8 cellular contexts compared by ENCODE assay signal in genomic region chr9:69168709-69169217, GRCh38. TPM values are rescaled to one million over a fixed set of nuclear protein-coding genes. Genes with fewer than 3 reads are reported as not detected.
DNase-seq lines count a peak whose midpoint lies in the region; ATAC-seq and TF ChIP-seq lines count a peak whose summit lies in the region.

No MANE protein-coding gene starts in this region.

- H2BK12ac ChIP-seq in H9 (ENCODE audit: insufficient read length, low read depth, low read length): no peak overlapping the region
- no peak overlapping the region for H2BK12ac ChIP-seq in mesenchymal stem cell (ENCODE audit: low read length in 2 of 2)

- H2BK15ac ChIP-seq in H9 (ENCODE audit: low read depth, low read length) (no peak overlapping the region), mesenchymal stem cell (ENCODE audit: low read depth, poor library complexity, severe bottlenecking) (no peak overlapping the region)

- H3K18ac ChIP-seq in H9 (ENCODE audit: insufficient read length, low read depth, low read length): no peak overlapping the region
- no peak overlapping the region for H3K18ac ChIP-seq in mesenchymal stem cell (ENCODE audit: low read depth in 1 of 2, low read length in 2 of 2)

- H3K79me1 ChIP-seq in H9 (ENCODE audit: insufficient read depth, low read depth, low read length, poor library complexity, severe bottlenecking): peaks cover 4% of the 10 kb centered on the region
- peaks cover 21% of the 10 kb centered on the region for H3K79me1 ChIP-seq in mesenchymal stem cell (replicated peaks; ENCODE audit: low read length, poor library complexity, severe bottlenecking)

- H3K4me1 ChIP-seq in H9 (ENCODE audit: insufficient read depth, low read length) (peaks cover 5% of the 10 kb centered on the region; the same call in 1 of the 2 replicates), mesenchymal stem cell (ENCODE audit: control insufficient read depth, insufficient read depth, low read depth, low read length) (peaks cover 3% of the 10 kb centered on the region)

- no peak overlapping the region for H3K4me2 ChIP-seq in H9 (ENCODE audit: insufficient read depth, insufficient read length, low read length)
- H3K4me2 ChIP-seq in mesenchymal stem cell (ENCODE audit: low read length, poor library complexity, severe bottlenecking): no peak overlapping the region

- H3K56ac ChIP-seq in H9 (ENCODE audit: insufficient read length, low read depth, low read length): no peak overlapping the region

- peaks cover 0 to 4% of the 10 kb centered on the region in 2 experiments for H3K36me3 ChIP-seq in mesenchymal stem cell (ENCODE audit: control insufficient read depth in 1 of 2, insufficient read depth in 2 of 2, low read depth in 1 of 2, low read length in 2 of 2)

- H3K23ac ChIP-seq in H9 (ENCODE audit: insufficient read length, low read depth, low read length) (no peak overlapping the region), mesenchymal stem cell (ENCODE audit: low read length in 2 of 2) (no peak overlapping the region)

- H3K14ac ChIP-seq in H9 (ENCODE audit: insufficient read depth, low read length): no peak overlapping the region
- H3K14ac ChIP-seq in mesenchymal stem cell (ENCODE audit: low read length in 2 of 2): no peak overlapping the region

- CTCF ChIA-PET in GM10248 (lab: Yijun Ruan, JAX): interaction anchor here (0.8 to 2.8 kb wide), 6 partner anchors 9 to 24 kb away, joined by 3 to 11 read pairs (median 5); no protein-coding TSS in a partner anchor

- H3K4ac ChIP-seq in H9 (ENCODE audit: low read depth, low read length) (no peak overlapping the region), mesenchymal stem cell (ENCODE audit: low read depth in 1 of 2, low read length in 2 of 2) (peak overlapping the region in 1 of 2 experiments; percentile 66)

- H3K4me1 Mint-ChIP-seq in H9 (peaks cover 46% of the 10 kb centered on the region in 2 experiments), glutamatergic neuron (ENCODE audit: low read depth, unreplicated experiment) (no peaks in the 10 kb centered on the region)
- peaks cover 8% of the 10 kb centered on the region for H3K4me1 Mint-ChIP-seq in activated T-helper 17 cell treated with anti-CD3 and anti-CD28 coated beads, Interleukin-2, amount 50 U/mL, for 72 hours

- H2BK5ac ChIP-seq in H9 (ENCODE audit: insufficient read length, low read length): no peak overlapping the region
- H2BK5ac ChIP-seq in mesenchymal stem cell (ENCODE audit: low read depth, low read length, poor library complexity, severe bottlenecking): no peak overlapping the region

- peak; percentile 92 for ATAC-seq in activated T-helper 17 cell treated with anti-CD3 and anti-CD28 coated beads, Interleukin-2, amount 50 U/mL, for 72 hours (replicated peaks)

- no peak overlapping the region for H2BK20ac ChIP-seq in H9 (ENCODE audit: low read depth, low read length, poor library complexity, severe bottlenecking)

- H3K27me3 ChIP-seq in H9 (ENCODE audit: insufficient read depth, low read length) (no peaks in the 10 kb centered on the region), mesenchymal stem cell (ENCODE audit: control insufficient read depth in 1 of 2, insufficient read depth in 1 of 2, low read length in 2 of 2) (no peaks in the 10 kb centered on the region)

- POLR2A ChIA-PET in GM10248 (lab: Yijun Ruan, JAX): no interaction called here

- H4K20me1 ChIP-seq in H9 (ENCODE audit: control insufficient read depth, insufficient read depth, insufficient read length): no peaks in the 10 kb centered on the region

- H3K36me3 Mint-ChIP-seq in H9 (ENCODE audit: insufficient read depth in 1 of 3, low read depth in 3 of 3) (peaks cover 0 to 6% (median 0%) of the 10 kb centered on the region in 3 experiments; a peak in 3 of 7 replicates), glutamatergic neuron (ENCODE audit: unreplicated experiment) (no peaks in the 10 kb centered on the region)
- no peaks in the 10 kb centered on the region for H3K36me3 Mint-ChIP-seq in activated T-helper 17 cell treated with anti-CD3 and anti-CD28 coated beads, Interleukin-2, amount 50 U/mL, for 72 hours (ENCODE audit: low read depth)

- peak overlapping the region in 2 of 3 experiments; percentile 18 to 29; a peak in 2 of 7 replicates for H3K27ac Mint-ChIP-seq in H9
- peak overlapping the region; percentile 89 for H3K27ac Mint-ChIP-seq in activated T-helper 17 cell treated with anti-CD3 and anti-CD28 coated beads, Interleukin-2, amount 50 U/mL, for 72 hours
- no peak overlapping the region for H3K27ac Mint-ChIP-seq in glutamatergic neuron (ENCODE audit: unreplicated experiment)

- no peaks in the 10 kb centered on the region; the same call in 1 of the 2 replicates for H3K79me2 ChIP-seq in H9 (ENCODE audit: insufficient read depth, low read length)

- H3K9ac ChIP-seq in H9 (ENCODE audit: extremely low read depth, insufficient read length, low read length) (no peak overlapping the region), mesenchymal stem cell (ENCODE audit: low read length) (no peak overlapping the region)

- WGBS in H9 (ENCODE audit: extremely low coverage, insufficient read length, low lambda C conversion rate): no CpG with 5 or more reads among the region's 13 CpGs
- 66% methylated on average over 8 of the region's 13 CpGs for WGBS in mesenchymal stem cell

- no peak overlapping the region for H3T11ph ChIP-seq in H9 (ENCODE audit: low read length)

- DNase-seq in GM10248 (ENCODE audit: extremely low spot score): peak; percentile 69
- DNase-seq in H9: peak; percentile 63
- peak; percentile 43 for DNase-seq in NCI-H226
- peak; percentile 89 for DNase-seq in mesenchymal stem cell
- no peak for DNase-seq in glutamatergic neuron
- DNase-seq in occipital lobe (lab: John Stamatoyannopoulos, UW): no peak
- DNase-seq in HK-2 (ENCODE audit: unreplicated experiment): no peak

- H3K27ac ChIP-seq in H9 (ENCODE audit: insufficient read length, low read depth, low read length): no peak overlapping the region
- H3K27ac ChIP-seq in mesenchymal stem cell (ENCODE audit: low read length, poor library complexity, severe bottlenecking): no peak overlapping the region

- no peak overlapping the region for H3K4me3 ChIP-seq in mesenchymal stem cell (ENCODE audit: insufficient read depth in 1 of 2, low read depth in 1 of 2, low read length in 2 of 2)

- no peaks in the 10 kb centered on the region for H3K9me3 Mint-ChIP-seq in H9
- no peaks in the 10 kb centered on the region for H3K9me3 Mint-ChIP-seq in activated T-helper 17 cell treated with anti-CD3 and anti-CD28 coated beads, Interleukin-2, amount 50 U/mL, for 72 hours
- peaks cover 4% of the 10 kb centered on the region for H3K9me3 Mint-ChIP-seq in glutamatergic neuron (ENCODE audit: unreplicated experiment)

- H2AK5ac ChIP-seq in H9 (ENCODE audit: insufficient read length, low read length) (no peak overlapping the region), mesenchymal stem cell (ENCODE audit: low read length, severe bottlenecking) (no peak overlapping the region)

- peaks cover 5% of the 10 kb centered on the region for H3K23me2 ChIP-seq in H9 (ENCODE audit: insufficient read length, low read depth, low read length, poor library complexity, severe bottlenecking)

- H4K8ac ChIP-seq in H9 (replicated peaks; ENCODE audit: insufficient read length, low read depth, low read length) (no peak overlapping the region), mesenchymal stem cell (ENCODE audit: low read length) (no peak overlapping the region)

- H3K4me3 Mint-ChIP-seq in H9 (no peak overlapping the region; a peak in 1 of 5 replicates), glutamatergic neuron (ENCODE audit: unreplicated experiment) (no peak overlapping the region)
- peak overlapping the region; percentile 81 for H3K4me3 Mint-ChIP-seq in activated T-helper 17 cell treated with anti-CD3 and anti-CD28 coated beads, Interleukin-2, amount 50 U/mL, for 72 hours

- H4K5ac ChIP-seq in H9 (ENCODE audit: insufficient read length, low read depth, low read length): no peak overlapping the region

- H3K9me3 ChIP-seq in H9 (ENCODE audit: control insufficient read depth, low read depth, low read length): no peaks in the 10 kb centered on the region
- no peaks in the 10 kb centered on the region for H3K9me3 ChIP-seq in mesenchymal stem cell (ENCODE audit: control insufficient read depth, low read length)

- H2BK120ac ChIP-seq in H9 (ENCODE audit: low read depth, low read length, poor library complexity, severe bottlenecking): no peak overlapping the region
- no peak overlapping the region for H2BK120ac ChIP-seq in mesenchymal stem cell (ENCODE audit: low read depth, low read length)

- H3K27me3 Mint-ChIP-seq in H9 (ENCODE audit: low read depth) (peaks cover 7% of the 10 kb centered on the region), glutamatergic neuron (ENCODE audit: unreplicated experiment) (peaks cover 2% of the 10 kb centered on the region)
- H3K27me3 Mint-ChIP-seq in activated T-helper 17 cell treated with anti-CD3 and anti-CD28 coated beads, Interleukin-2, amount 50 U/mL, for 72 hours: peaks cover 3% of the 10 kb centered on the region

- H4K91ac ChIP-seq in H9 (ENCODE audit: insufficient read length, low read depth, low read length) (no peak overlapping the region), mesenchymal stem cell (ENCODE audit: low read length) (no peak overlapping the region)

- no peak for TF ChIP-seq CTCF in GM10248 (IDR thresholded peaks at IDR 0.05; ENCODE audit: control extremely low read depth, extremely low read depth, low read depth, missing control alignments)
- no peak for TF ChIP-seq CTCF in H9 (conservative IDR thresholded peaks at IDR 0.05)
- TF ChIP-seq CTCF in glutamatergic neuron (IDR thresholded peaks at IDR 0.05; ENCODE audit: partially characterized antibody, unreplicated experiment): no peak

- H2AFZ ChIP-seq in H9 (ENCODE audit: low read length): no peak overlapping the region
- no peak overlapping the region for H2AFZ ChIP-seq in mesenchymal stem cell (ENCODE audit: low read depth, low read length)

RNA-seq across cellular contexts. Expression of gene TJP2, which starts 5.3 kb away (rescaled TPM):
- 130 and 133 TPM in 2 replicates for total RNA-seq in H9 (2021)
- 10 to 100 TPM; 25.9 to 27.3 TPM for total RNA-seq in activated T-helper 17 cell treated with anti-CD3 and anti-CD28 coated beads, Interleukin-2, amount 50 U/mL, for 72 hours
- polyA plus RNA-seq in mesenchymal stem cell (2013, experiment 1 of 2): 14.6 TPM
- 13.8 TPM for polyA plus RNA-seq in mesenchymal stem cell (2013, experiment 2 of 2)
- 6.0 TPM for total RNA-seq in glutamatergic neuron (ENCODE audit: unreplicated experiment)
- total RNA-seq in occipital lobe: 4.5 TPM

Comparison
In these comparisons a context has a peak if more than half of its experiments do, and no peak if none do; other contexts are left out.
1. DNase-seq: peak in GM10248 (single experiment), H9 (single experiment), NCI-H226 (single experiment) and mesenchymal stem cell (single experiment); none in glutamatergic neuron (single experiment), occipital lobe (single experiment) and HK-2 (single experiment).